9 cellular contexts compared by ENCODE assay signal in the genomic region with DNA sequence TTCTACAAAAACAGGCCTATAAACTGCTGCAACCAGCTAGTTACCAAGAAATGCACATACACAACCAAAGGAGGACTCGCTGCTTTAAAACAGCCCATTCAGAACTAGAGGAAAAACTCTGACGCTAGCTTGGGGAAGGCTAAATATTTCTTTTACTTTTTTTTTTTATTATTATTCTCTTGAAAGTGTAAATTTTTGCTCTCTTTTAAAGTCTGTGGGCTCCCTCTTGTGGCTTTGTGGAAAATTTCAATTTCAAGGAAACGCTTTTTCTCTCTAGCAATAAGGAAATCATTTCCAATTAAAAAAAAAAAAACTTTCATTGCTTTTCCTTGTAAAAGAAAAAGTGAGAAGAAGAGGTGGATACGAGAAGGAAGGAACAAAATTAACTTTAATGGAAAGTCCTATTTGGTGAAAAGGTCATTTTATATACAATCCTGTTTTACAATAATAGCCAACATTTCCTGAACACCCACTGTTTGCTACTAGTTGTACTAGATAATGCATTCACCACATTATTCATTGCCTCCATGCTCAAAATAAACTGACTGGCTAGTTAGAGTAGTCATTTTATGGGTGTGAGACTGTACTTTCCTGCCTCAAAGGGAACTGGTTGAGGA. TPM values are rescaled to one million over a fixed set of nuclear protein-coding genes. Genes with fewer than 3 reads are reported as not detected.
DNase-seq lines count a peak whose midpoint lies in the region; ATAC-seq, FAIRE-seq and TF ChIP-seq lines count a peak whose summit lies in the region.
"Had no signal": no experiment of that assay in that cellular context is flagged by ENCODE, and none has a peak within 500 bp of the region (broad histone marks: within the 10 kb centered on the region; RNA-seq: fewer than 3 reads in every experiment).

No MANE protein-coding gene starts in this region.

- no peak overlapping the region for H3K4me3 ChIP-seq in NB4 (ENCODE audit: low read depth, low read length)
- H3K4me3 ChIP-seq: BLaER1 treated with 17β-estradiol and CSF1 and Interleukin-3, amounts not matched to agents 10 nM and 100 nM had no signal

- ATAC-seq in HG03045 (IDR thresholded peaks at IDR 0.05; ENCODE audit: unreplicated experiment) (no peak), HG02759 (IDR thresholded peaks at IDR 0.05; ENCODE audit: unreplicated experiment) (no peak)

- peak; percentile 33 for TF ChIP-seq CTCF in NB4 (IDR thresholded peaks at IDR 0.05; ENCODE audit: low read depth, low read length)

- peak overlapping the region; percentile 22 for H3K27ac ChIP-seq in cingulate gyrus (ENCODE audit: low read depth, low read length)
- H3K27ac ChIP-seq: BLaER1 treated with 17β-estradiol and CSF1 and Interleukin-3, amounts not matched to agents 10 nM and 100 nM had no signal

- FAIRE-seq in H54 (lab: Jason Lieb, UNC) = no peak

- no peak for TF ChIP-seq POLR2A in NB4 (IDR thresholded peaks at IDR 0.05; ENCODE audit: extremely low read depth, insufficient read length)
- TF ChIP-seq POLR2A in H54 (IDR thresholded peaks at IDR 0.05; ENCODE audit: low read depth, low read length) = no peak

- DNase-seq in DMS153 treated with DMSO at 0.1 percent for 48 hours (lab: John Stamatoyannopoulos, UW; ENCODE audit: unreplicated experiment) (peak; percentile 0), DMS153 (lab: John Stamatoyannopoulos, UW) (no peak), NB4 (ENCODE audit: low read depth) (peak; percentile 38), myocyte (ENCODE audit: low read depth) (peak; percentile 65), H54 (ENCODE audit: insufficient read length, low spot score) (no peak)

RNA-seq across cellular contexts. Expression of a gene that starts 51.2 kb away (rescaled TPM):
- 0.08 TPM in 1 of 2 replicates, not detected in the other for total RNA-seq in myocyte
- not detected for polyA plus RNA-seq in myocyte (2012)

Comparison
In these comparisons a context has a peak if more than half of its experiments do, and no peak if none do; other contexts are left out.
1. DNase-seq: peak in DMS153 treated with DMSO at 0.1 percent for 48 hours (single experiment), NB4 (single experiment) and myocyte (single experiment); none in DMS153 (single experiment) and H54 (single experiment).